Comparison of ENCODE assay signal across 37 cellular contexts in genomic region chr7:90432752-90433151, GRCh38. TPM values are rescaled to one million over a fixed set of nuclear protein-coding genes. Genes with fewer than 3 reads are reported as not detected.
"Had no signal": no experiment of that assay in that cellular context is flagged by ENCODE, and none has a peak within 500 bp of the region (broad histone marks: within the 10 kb centered on the region; RNA-seq: fewer than 3 reads in every experiment).

No MANE protein-coding gene starts in this region.

- ATAC-seq: left cardiac atrium; naive thymus-derived CD4-positive, alpha-beta T cell; pancreas; stimulated activated naive B cell treated with anti-CD40 and anti-IgM and Interleukin-4, amounts not matched to agents 10 μg/mL and 1 μg/mL and 100 μg/mL, for 72 hours had no signal

- H3K27me3 ChIP-seq: adrenal gland, brain microvascular endothelial cell, esophagus muscularis mucosa, pancreas, stomach, thyroid gland, upper lobe of left lung had no signal

- H3K4me3 ChIP-seq: adrenal gland, esophagus muscularis mucosa, pancreas, prostate gland, smooth muscle cell, stomach, thyroid gland, upper lobe of left lung had no signal

- FAIRE-seq: astrocyte, frontal cortex, islet of Langerhans, pancreas had no signal

- DNase-seq: activated CD4-positive, alpha-beta memory T cell treated with anti-CD3 and anti-CD28 coated beads for 36 hours; activated CD4-positive, alpha-beta T cell treated with anti-CD3 and anti-CD28 coated beads, Interleukin-2, amount 10 ng/mL, durations not matched to agents 24 days and 14 days; activated CD4-positive, CD25-positive, alpha-beta regulatory T cell treated with anti-CD3 and anti-CD28 coated beads, Interleukin-2, amount 50 U/mL, for 72 hours; activated CD8-positive, alpha-beta memory T cell treated with anti-CD3 and anti-CD28 coated beads, Interleukin-2, amount 50 U/mL, for 4 hours; activated effector memory CD4-positive, alpha-beta T cell treated with anti-CD3 and anti-CD28 coated beads, Interleukin-2, amount 50 U/mL, for 16 hours; activated naive CD4-positive, alpha-beta T cell treated with anti-CD3 and anti-CD28 coated beads for 36 hours; activated naive CD8-positive, alpha-beta T cell treated with anti-CD3 and anti-CD28 coated beads for 36 hours; activated T-cell treated with anti-CD3 and anti-CD28 coated beads, Interleukin-2, amount 50 U/mL, for 1 hour; adrenal gland; brain microvascular endothelial cell; caudate nucleus; endodermal cell; left cardiac atrium; midbrain; naive thymus-derived CD4-positive, alpha-beta T cell; nucleus accumbens; retina; stimulated activated CD4-positive, alpha-beta T cell treated with anti-CD3 and anti-CD28 coated beads, Interleukin-1b, Interleukin-23, amount 100 ng/mL, for 48 hours; stimulated activated CD4-positive, alpha-beta T cell treated with anti-CD3 and anti-CD28 coated beads, Interleukin-4, amount 100 ng/mL, for 4 hours; stimulated activated CD8-positive, alpha-beta memory T cell treated with anti-CD3 and anti-CD28 coated beads, Interleukin-4, amount 100 ng/mL, for 48 hours; stimulated activated naive B cell treated with anti-CD40 and anti-IgM and Interleukin-4, amounts not matched to agents 10 μg/mL and 1 μg/mL and 100 μg/mL, for 72 hours; stomach; T1000; WERI-Rb-1 had no signal

- H3K4me1 ChIP-seq: adrenal gland, esophagus muscularis mucosa, pancreas, prostate gland, stomach, thyroid gland, upper lobe of left lung had no signal

- H3K36me3 ChIP-seq: adrenal gland, brain microvascular endothelial cell, pancreas, prostate gland, stomach, thyroid gland, upper lobe of left lung, WERI-Rb-1 had no signal

- H3K9me3 ChIP-seq: adrenal gland, esophagus muscularis mucosa, pancreas, prostate gland, thyroid gland had no signal

- H3K27ac ChIP-seq: adrenal gland, brain microvascular endothelial cell, esophagus muscularis mucosa, pancreas, prostate gland, stomach, thyroid gland, upper lobe of left lung, WERI-Rb-1 had no signal

- H3K4me2 ChIP-seq: smooth muscle cell had no signal

RNA-seq across cellular contexts. Expression of gene PTTG1IP2, which starts 36.7 kb away (rescaled TPM):
- total RNA-seq: activated CD4-positive, alpha-beta memory T cell treated with anti-CD3 and anti-CD28 coated beads for 36 hours; activated CD4-positive, alpha-beta T cell treated with anti-CD3 and anti-CD28 coated beads, Interleukin-2, amount 10 ng/mL, durations not matched to agents 24 days and 14 days; activated CD8-positive, alpha-beta memory T cell treated with anti-CD3 and anti-CD28 coated beads for 36 hours; activated naive CD4-positive, alpha-beta T cell treated with anti-CD3 and anti-CD28 coated beads for 36 hours; activated naive CD8-positive, alpha-beta T cell treated with anti-CD3 and anti-CD28 coated beads for 36 hours; activated T-helper 1 cell treated with anti-CD3 and anti-CD28 coated beads, Interleukin-12 subunit alpha, Interleukin-12 subunit beta, Interleukin-2, Interleukin-4 antibody, amounts not matched to agents 30 ng/mL and 10 ng/mL and 1 ng/mL, durations not matched to agents 14 hours and 24 hours and 36 hours; adrenal gland; astrocyte; endodermal cell; esophagus muscularis mucosa; frontal cortex; left cardiac atrium; lower leg skin; naive thymus-derived CD4-positive, alpha-beta T cell; pancreas; prostate gland; smooth muscle cell; stomach; thyroid gland; upper lobe of left lung had no signal
- polyA plus RNA-seq: adrenal gland; naive thymus-derived CD4-positive, alpha-beta T cell; neural cell; pancreas; smooth muscle cell; stomach had no signal
